ENCODE assay signal across 22 cellular contexts in genomic region chr6:108336971-108337370, GRCh38.
"Had no signal": no experiment of that assay in that cellular context is flagged by ENCODE, and none has a peak within 500 bp of the region (broad histone marks: within the 10 kb centered on the region; RNA-seq: fewer than 3 reads in every experiment).

No MANE protein-coding gene starts in this region.

- H3K9me3 ChIP-seq: esophagus muscularis mucosa, gastrocnemius medialis, heart right ventricle, left lung, lower lobe of right lung had no signal

- DNase-seq: dermis blood vessel endothelial cell; dorsolateral prefrontal cortex; effector CD4-positive, alpha-beta T cell; effector memory CD4-positive, alpha-beta T cell; gastrocnemius medialis; glutamatergic neuron; head of caudate nucleus; heart right ventricle; hippocampal formation; kidney; kidney glomerular epithelial cell; left cardiac atrium; left lung; lower lobe of right lung; mesenchymal stem cell; midbrain; naive thymus-derived CD4-positive, alpha-beta T cell had no signal

- ATAC-seq: foreskin keratinocyte; gastrocnemius medialis; heart right ventricle; left cardiac atrium; left lung; lower lobe of right lung; naive thymus-derived CD4-positive, alpha-beta T cell had no signal

- FAIRE-seq: colon, endothelial cell of umbilical vein, kidney had no signal

- H3K4me1 ChIP-seq: esophagus muscularis mucosa, foreskin keratinocyte, heart right ventricle, left lung, lower lobe of right lung had no signal

- H3K27me3 ChIP-seq: dorsolateral prefrontal cortex, esophagus muscularis mucosa, foreskin keratinocyte, gastrocnemius medialis, heart right ventricle, left lung had no signal

- H3K4me3 ChIP-seq: coronary artery, dorsolateral prefrontal cortex, esophagus muscularis mucosa, gastrocnemius medialis, heart right ventricle, left lung, lower lobe of right lung had no signal

- H3K36me3 ChIP-seq: esophagus muscularis mucosa, gastrocnemius medialis, heart right ventricle, left lung, lower lobe of right lung had no signal

- H3K27ac ChIP-seq: coronary artery, dorsolateral prefrontal cortex, esophagus muscularis mucosa, foreskin keratinocyte, gastrocnemius medialis, heart right ventricle, left lung, lower lobe of right lung had no signal
